In the genomic region with DNA sequence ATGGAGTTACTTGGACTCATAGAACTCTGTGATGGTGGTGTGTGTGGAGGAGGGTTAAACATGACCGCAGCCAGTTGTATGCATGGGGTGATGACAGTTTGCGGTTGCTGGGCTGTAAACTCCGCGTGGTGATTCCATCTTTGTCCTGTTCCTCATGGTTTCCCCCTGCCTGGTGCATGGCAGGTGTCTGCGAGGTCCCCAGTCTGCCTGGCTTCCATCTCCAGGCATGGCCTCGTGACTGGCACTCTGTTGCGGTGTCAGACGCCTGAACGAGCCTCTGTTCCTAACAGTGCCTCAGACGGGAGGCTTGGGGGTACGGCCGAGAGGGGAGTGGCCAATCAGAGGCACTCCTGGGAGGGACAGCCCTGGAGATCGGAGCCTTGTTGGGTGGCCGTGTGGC, we compare ENCODE assay signal across 18 cellular contexts.
"Had no signal": no experiment of that assay in that cellular context is flagged by ENCODE, and none has a peak within 500 bp of the region (broad histone marks: within the 10 kb centered on the region; RNA-seq: fewer than 3 reads in every experiment).

No MANE protein-coding gene starts in this region.

- H3K9me3 ChIP-seq: ascending aorta, sigmoid colon, thyroid gland had no signal

- DNase-seq: activated CD4-positive, alpha-beta T cell treated with anti-CD3 and anti-CD28 coated beads, Interleukin-2, amount 10 ng/mL, durations not matched to agents 24 days and 14 days; activated CD8-positive, alpha-beta T cell treated with anti-CD3 and anti-CD28 coated beads for 36 hours; activated naive CD4-positive, alpha-beta T cell treated with anti-CD3 and anti-CD28 coated beads for 36 hours; activated T-cell treated with anti-CD3 and anti-CD28 coated beads, Interleukin-2, amount 50 U/mL, for 1 hour; cerebellar nuclear complex; effector CD4-positive, alpha-beta T cell; left colon; mammary epithelial cell; sigmoid colon; spleen; stimulated activated naive B cell treated with anti-CD40 and anti-IgM and Interleukin-4, amounts not matched to agents 10 μg/mL and 1 μg/mL and 100 μg/mL, for 72 hours; T-helper 1 cell; T-helper 9 cell; thyroid gland had no signal

- H3K27me3 ChIP-seq: ascending aorta, hepatocyte, sigmoid colon, thyroid gland had no signal

- H3K4me3 ChIP-seq: ascending aorta, hepatocyte, sigmoid colon, spleen, thyroid gland had no signal

- ATAC-seq: activated CD8-positive, alpha-beta T cell treated with anti-CD3 and anti-CD28 coated beads for 36 hours; activated T-helper 17 cell treated with anti-CD3 and anti-CD28 coated beads, Interleukin-2, amount 50 U/mL, for 72 hours; esophagus mucosa; left colon; stimulated activated naive B cell treated with anti-CD40 and anti-IgM and Interleukin-4, amounts not matched to agents 10 μg/mL and 1 μg/mL and 100 μg/mL, for 72 hours had no signal

- H3K36me3 ChIP-seq: ascending aorta, sigmoid colon, spleen, thyroid gland had no signal

- H3K4me1 ChIP-seq: ascending aorta, sigmoid colon, spleen, thyroid gland had no signal

- H3K27ac ChIP-seq: ascending aorta, hepatocyte, spleen, thyroid gland had no signal
